Comparison of ENCODE assay signal across 8 cellular contexts in genomic region chr19:54138777-54139256, GRCh38. TPM values are rescaled to one million over a fixed set of nuclear protein-coding genes. Genes with fewer than 3 reads are reported as not detected.
DNase-seq lines count a peak whose midpoint lies in the region; TF ChIP-seq lines count a peak whose summit lies in the region.

No MANE protein-coding gene starts in this region.

- H3K4ac ChIP-seq in H9 (ENCODE audit: low read depth, low read length): no peak overlapping the region

- no peak overlapping the region; the same call in 1 of the 2 replicates for H3K14ac ChIP-seq in H9 (ENCODE audit: insufficient read depth, low read length)

- H3K36me3 Mint-ChIP-seq in H9 (ENCODE audit: insufficient read depth in 1 of 3, low read depth in 3 of 3): peaks cover 37 to 54% (median 41%) of the 10 kb centered on the region in 3 experiments
- peaks cover 10% of the 10 kb centered on the region for H3K36me3 Mint-ChIP-seq in activated CD4-positive, alpha-beta memory T cell treated with anti-CD3 and anti-CD28 coated beads for 36 hours

- no peak overlapping the region for H2BK12ac ChIP-seq in H9 (ENCODE audit: insufficient read length, low read depth, low read length)

- no peak overlapping the region for H3K23ac ChIP-seq in H9 (ENCODE audit: insufficient read length, low read depth, low read length)

- H3K23me2 ChIP-seq in H9 (ENCODE audit: insufficient read length, low read depth, low read length, poor library complexity, severe bottlenecking): peaks cover 11% of the 10 kb centered on the region

- H3T11ph ChIP-seq in H9 (ENCODE audit: low read length): no peak overlapping the region

- TF ChIP-seq CTCF in H9 (conservative IDR thresholded peaks at IDR 0.05): no peak
- no peak for TF ChIP-seq CTCF in foreskin fibroblast (IDR thresholded peaks at IDR 0.05; ENCODE audit: low read depth, low read length)

- DNase-seq in H9 (no peak), foreskin fibroblast (peak in 1 of 2 donors; percentile 36), midbrain (lab: John Stamatoyannopoulos, UW) (no peak), iPS-NIHi7 (ENCODE audit: extremely low spot score) (no peak), dedifferentiated amniotic fluid mesenchymal stem cell (ENCODE audit: extremely low spot score) (no peak), COR-L47 (lab: John Stamatoyannopoulos, UW) (no peak)
- peak; percentile 54 for DNase-seq in activated CD4-positive, alpha-beta memory T cell treated with anti-CD3 and anti-CD28 coated beads for 36 hours

- no peak overlapping the region for H4K8ac ChIP-seq in H9 (replicated peaks; ENCODE audit: insufficient read length, low read depth, low read length)

- H2AFZ ChIP-seq in H9 (ENCODE audit: low read length): no peak overlapping the region

- POLR2A ChIA-PET in activated CD4-positive, alpha-beta memory T cell treated with anti-CD3 and anti-CD28 coated beads for 36 hours (lab: Charles Lee): interaction anchor here (0.6 to 3.0 kb wide), 3 partner anchors 22 to 68 kb away, joined by 3 to 11 read pairs (median 4); partner anchors contain the start of genes PRPF31 and TFPT

- H3K79me1 ChIP-seq in H9 (ENCODE audit: insufficient read depth, low read depth, low read length, poor library complexity, severe bottlenecking): peaks cover 13% of the 10 kb centered on the region

- WGBS in H9 (ENCODE audit: extremely low coverage, insufficient read length, low lambda C conversion rate): no CpG with 5 or more reads among the region's 15 CpGs

- no peak overlapping the region for H2AK5ac ChIP-seq in H9 (ENCODE audit: insufficient read length, low read length)

- H3K56ac ChIP-seq in H9 (ENCODE audit: insufficient read length, low read depth, low read length): no peak overlapping the region

- H2BK120ac ChIP-seq in H9 (ENCODE audit: low read depth, low read length, poor library complexity, severe bottlenecking): no peak overlapping the region

- no peak overlapping the region for H4K5ac ChIP-seq in H9 (ENCODE audit: insufficient read length, low read depth, low read length)

- H3K4me1 ChIP-seq in H9 (ENCODE audit: insufficient read depth, low read length): no peaks in the 10 kb centered on the region
- H3K4me1 ChIP-seq in skeletal muscle tissue (ENCODE audit: control insufficient read depth in 3 of 3, insufficient read depth in 3 of 3, low read length in 3 of 3): peaks cover 33 to 40% (median 38%) of the 10 kb centered on the region in 3 donors

- peak overlapping the region; percentile 57 to 95 (median 91); a peak in 6 of 7 replicates for H3K27ac Mint-ChIP-seq in H9
- H3K27ac Mint-ChIP-seq in activated CD4-positive, alpha-beta memory T cell treated with anti-CD3 and anti-CD28 coated beads for 36 hours: peak overlapping the region; percentile 87

- H3K9me3 ChIP-seq in H9 (ENCODE audit: control insufficient read depth, low read depth, low read length) (no peaks in the 10 kb centered on the region), skeletal muscle tissue (ENCODE audit: control insufficient read depth in 3 of 3, low read length in 3 of 3) (no peaks in the 10 kb centered on the region)

- no peak overlapping the region for H3K18ac ChIP-seq in H9 (ENCODE audit: insufficient read length, low read depth, low read length)

- H3K4me3 ChIP-seq in foreskin fibroblast (ENCODE audit: low read depth in 1 of 2, low read length in 2 of 2) (peak overlapping the region; percentile 81 to 86), skeletal muscle tissue (ENCODE audit: low read length in 3 of 3) (peak overlapping the region; percentile 69 to 75 (median 75))

- H4K91ac ChIP-seq in H9 (ENCODE audit: insufficient read length, low read depth, low read length): no peak overlapping the region

- no peak overlapping the region for H2BK5ac ChIP-seq in H9 (ENCODE audit: insufficient read length, low read length)

- H3K9ac ChIP-seq in H9 (ENCODE audit: extremely low read depth, insufficient read length, low read length): no peak overlapping the region
- peak overlapping the region; percentile 27 to 93 (median 92) for H3K9ac ChIP-seq in skeletal muscle tissue (ENCODE audit: low read depth in 1 of 3, low read length in 3 of 3)

- no peak overlapping the region for H3K27ac ChIP-seq in H9 (ENCODE audit: insufficient read length, low read depth, low read length)
- H3K27ac ChIP-seq in skeletal muscle tissue (ENCODE audit: low read depth, low read length): peak overlapping the region; percentile 23

- CTCF ChIA-PET in activated CD4-positive, alpha-beta memory T cell treated with anti-CD3 and anti-CD28 coated beads for 36 hours (lab: Charles Lee): interaction anchor here (0.8 to 1.1 kb wide), 2 partner anchors 20 to 22 kb away, joined by 3 read pairs; partner anchors contain the start of gene LENG1

- peaks cover 17 to 29% (median 23%) of the 10 kb centered on the region in 3 donors for H3K36me3 ChIP-seq in skeletal muscle tissue (ENCODE audit: control insufficient read depth in 3 of 3, insufficient read depth in 3 of 3, low read length in 3 of 3)

- H3K27me3 Mint-ChIP-seq in H9 (ENCODE audit: low read depth): no peaks in the 10 kb centered on the region; the same call in 1 of the 2 replicates
- no peaks in the 10 kb centered on the region for H3K27me3 Mint-ChIP-seq in activated CD4-positive, alpha-beta memory T cell treated with anti-CD3 and anti-CD28 coated beads for 36 hours

- no peak overlapping the region for H2BK15ac ChIP-seq in H9 (ENCODE audit: low read depth, low read length)

- peak overlapping the region; percentile 80 to 93 for H3K4me3 Mint-ChIP-seq in H9
- H3K4me3 Mint-ChIP-seq in activated CD4-positive, alpha-beta memory T cell treated with anti-CD3 and anti-CD28 coated beads for 36 hours: peak overlapping the region; percentile 86

- peaks cover 37 to 39% of the 10 kb centered on the region in 2 experiments for H3K4me1 Mint-ChIP-seq in H9
- H3K4me1 Mint-ChIP-seq in activated CD4-positive, alpha-beta memory T cell treated with anti-CD3 and anti-CD28 coated beads for 36 hours (ENCODE audit: low read depth): peaks cover 52% of the 10 kb centered on the region

- intact Hi-C loops in activated CD4-positive, alpha-beta memory T cell treated with anti-CD3 and anti-CD28 coated beads for 36 hours (cut with micrococcal nuclease): no loop called here

- peaks cover 24% of the 10 kb centered on the region; the same call in 1 of the 2 replicates for H3K79me2 ChIP-seq in H9 (ENCODE audit: insufficient read depth, low read length)

- no peak overlapping the region for H2BK20ac ChIP-seq in H9 (ENCODE audit: low read depth, low read length, poor library complexity, severe bottlenecking)

- H3K27me3 ChIP-seq in H9 (ENCODE audit: insufficient read depth, low read length) (no peaks in the 10 kb centered on the region), skeletal muscle tissue (ENCODE audit: control insufficient read depth in 3 of 3, insufficient read depth in 3 of 3, low read length in 3 of 3) (no peaks in the 10 kb centered on the region)

- H3K4me2 ChIP-seq in H9 (ENCODE audit: insufficient read depth, insufficient read length, low read length): peak overlapping the region; percentile 28

- no peaks in the 10 kb centered on the region for H4K20me1 ChIP-seq in H9 (ENCODE audit: control insufficient read depth, insufficient read depth, insufficient read length)

- H3K9me3 Mint-ChIP-seq in H9: peaks cover 5 to 6% of the 10 kb centered on the region in 2 experiments; a peak in 4 of 5 replicates
- H3K9me3 Mint-ChIP-seq in activated CD4-positive, alpha-beta memory T cell treated with anti-CD3 and anti-CD28 coated beads for 36 hours: no peaks in the 10 kb centered on the region

RNA-seq across cellular contexts. Expression of gene CNOT3, which starts 1.3 kb away (rescaled TPM):
- 91.2 and 95.0 TPM in 2 replicates for total RNA-seq in H9 (2021)
- 10 to 100 TPM; 54.6 to 58.7 TPM for total RNA-seq in activated CD4-positive, alpha-beta memory T cell treated with anti-CD3 and anti-CD28 coated beads for 36 hours
- total RNA-seq in skeletal muscle tissue: 6.3 TPM

RNA-seq across cellular contexts. Expression of gene LENG1, which starts 20.7 kb away (rescaled TPM):
- total RNA-seq in H9 (2021) (5.4 and 7.1 TPM in 2 replicates), skeletal muscle tissue (7.8 TPM)
- total RNA-seq in activated CD4-positive, alpha-beta memory T cell treated with anti-CD3 and anti-CD28 coated beads for 36 hours: 1 to 10 TPM; 4.7 to 5.3 TPM

RNA-seq across cellular contexts. Expression of gene PRPF31, which starts 23.3 kb away (rescaled TPM):
- 82.1 and 84.4 TPM in 2 replicates for total RNA-seq in H9 (2021)
- total RNA-seq in activated CD4-positive, alpha-beta memory T cell treated with anti-CD3 and anti-CD28 coated beads for 36 hours: 10 to 100 TPM; 74.4 to 74.6 TPM
- total RNA-seq in skeletal muscle tissue: 34.4 TPM

RNA-seq across cellular contexts. Expression of gene TFPT, which starts 23.4 kb away (rescaled TPM):
- total RNA-seq in H9 (2021) (26.6 and 28.2 TPM in 2 replicates), skeletal muscle tissue (12.0 TPM)
- total RNA-seq in activated CD4-positive, alpha-beta memory T cell treated with anti-CD3 and anti-CD28 coated beads for 36 hours: 10 to 100 TPM; 27.1 to 31.6 TPM

RNA-seq across cellular contexts. Expression of gene TMC4, which starts 34.1 kb away (rescaled TPM):
- 12.2 and 12.7 TPM in 2 replicates for total RNA-seq in H9 (2021)
- total RNA-seq in activated CD4-positive, alpha-beta memory T cell treated with anti-CD3 and anti-CD28 coated beads for 36 hours: under 1 TPM; 0.26 to 0.27 TPM
- 1.0 TPM for total RNA-seq in skeletal muscle tissue
